ENCODE assay signal across 8 cellular contexts in the genomic region with DNA sequence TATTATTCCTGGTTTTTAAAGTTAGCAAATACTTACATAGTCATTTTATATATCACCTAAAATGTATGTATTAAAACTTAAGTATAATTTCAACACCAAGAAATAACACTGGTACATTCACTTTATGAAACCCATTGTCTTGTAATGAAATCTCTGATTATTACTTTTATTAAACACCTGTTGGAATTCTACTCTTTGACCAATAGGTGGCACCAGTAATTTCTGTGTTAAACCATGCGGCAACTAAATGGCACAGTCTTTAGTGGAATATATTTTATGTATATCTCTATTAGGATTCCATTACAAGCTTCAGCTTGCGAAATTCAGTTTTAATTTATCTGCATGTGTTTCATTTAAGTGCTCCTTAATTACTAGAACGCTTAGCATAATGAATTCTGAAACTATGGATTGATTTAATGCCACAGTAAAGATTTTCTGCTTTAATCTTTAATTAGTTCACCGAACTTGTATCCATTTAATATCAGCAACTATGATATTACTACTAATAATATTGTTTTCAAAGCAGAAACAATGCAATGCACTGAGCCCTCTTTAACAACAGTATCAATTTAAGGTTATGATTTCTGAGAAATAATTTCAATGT.
DNase-seq lines count a peak whose midpoint lies in the region; ATAC-seq lines count a peak whose summit lies in the region.

No MANE protein-coding gene starts in this region.

- peak; percentile 51 for DNase-seq in NCI-H510A treated with DMSO at 0.1 percent for 48 hours (lab: John Stamatoyannopoulos, UW)
- DNase-seq in NCI-H510A (lab: John Stamatoyannopoulos, UW) = no peak
- DNase-seq in NCI-H2171 (lab: John Stamatoyannopoulos, UW) = peak; percentile 43
- DNase-seq in T47D (ENCODE audit: low read depth in 1 of 2, low spot score in 1 of 2) = peak; percentile 30 to 71
- DNase-seq in midbrain (lab: John Stamatoyannopoulos, UW) = peak; percentile 22
- no peak for DNase-seq in activated CD8-positive, alpha-beta memory T cell treated with anti-CD3 and anti-CD28 coated beads, Interleukin-2, amount 50 U/mL, for 48 hours

- in situ Hi-C loops in T47D (cut with HindIII; ENCODE audit: low pct_unique_long_range_greater_than_20kb, low sequenced_read_pairs) = no loop called here

- peak; percentile 74 for ATAC-seq in HG02678 (IDR thresholded peaks at IDR 0.05; ENCODE audit: unreplicated experiment)
- no peak for ATAC-seq in HG03097 (IDR thresholded peaks at IDR 0.05; ENCODE audit: low FRiP score, unreplicated experiment)

Comparison
In these comparisons a context has a peak if more than half of its experiments do, and no peak if none do; other contexts are left out.
1. DNase-seq: peak in NCI-H510A treated with DMSO at 0.1 percent for 48 hours (single experiment), NCI-H2171 (single experiment), T47D (2 of 2) and midbrain (single experiment); none in NCI-H510A (single experiment) and activated CD8-positive, alpha-beta memory T cell treated with anti-CD3 and anti-CD28 coated beads, Interleukin-2, amount 50 U/mL, for 48 hours (single experiment).